8 cellular contexts compared by ENCODE assay signal in genomic region chr1:66929999-66930822, GRCh38. TPM values are rescaled to one million over a fixed set of nuclear protein-coding genes. Genes with fewer than 3 reads are reported as not detected.
DNase-seq lines count a peak whose midpoint lies in the region; ATAC-seq and TF ChIP-seq lines count a peak whose summit lies in the region.

No MANE protein-coding gene starts in this region.

- TF ChIP-seq EP300 in transverse colon (IDR thresholded peaks at IDR 0.05; ENCODE audit: low read depth): no peak

- in situ Hi-C loops in GM13976 (cut with MboI; ENCODE audit: low sequenced_read_pairs, unreplicated experiment): loop anchor here (25.0 kb wide), 1 partner anchor 593 kb away; no protein-coding TSS in a partner anchor
- in situ Hi-C loops in transverse colon (cut with MboI; ENCODE audit: low pct_ligation_motif_present in 1 of 4, low pct_unique_long_range_greater_than_20kb in 1 of 4, low sequenced_read_pairs in 3 of 4): no loop called here

- TF ChIP-seq CTCF in GM13976 (IDR thresholded peaks at IDR 0.05; ENCODE audit: borderline replicate concordance, control extremely low read depth, extremely low read depth, insufficient read depth, missing control alignments): peak; percentile 8
- peak; percentile 20 to 74 (median 48) for TF ChIP-seq CTCF in heart left ventricle (IDR thresholded peaks at IDR 0.05)
- peak in 4 of 5 experiments; percentile 17 to 61 (median 32) for TF ChIP-seq CTCF in transverse colon (IDR thresholded peaks at IDR 0.05)

- DNase-seq in GM13976 (ENCODE audit: low spot score) (peak; percentile 90), NCI-H128 (lab: John Stamatoyannopoulos, UW; ENCODE audit: unreplicated experiment) (peak; percentile 79), SW480 (ENCODE audit: low spot score) (peak; percentile 88), heart left ventricle (peak; percentile 96 to 98 (median 96)), pons (ENCODE audit: low spot score) (peak; percentile 94), transverse colon (peak; percentile 97)

- H3K4me3 ChIP-seq in heart left ventricle (peak overlapping the region; percentile 68 to 86 (median 76)), transverse colon (peak overlapping the region; percentile 69 to 81 (median 76))

- intact Hi-C loops in heart left ventricle (cut with DNase I) (loop anchor here in 4 of 10 donors (5.0 to 10.0 kb wide), 4 partner anchors 122 to 675 kb away; partner anchors contain the start of genes SLC35D1 (in 3 of the 4) and SERBP1 (in 1 of the 4)), transverse colon (cut with DNase I; ENCODE audit: low total_unique reads) (no loop called here)

- ATAC-seq in HG02763 (IDR thresholded peaks at IDR 0.05; ENCODE audit: unreplicated experiment) (peak; percentile 76), heart left ventricle (peak; percentile 74 to 91 (median 86))

- peaks cover 0 to 7% (median 0%) of the 10 kb centered on the region in 9 donors for H3K36me3 ChIP-seq in heart left ventricle
- H3K36me3 ChIP-seq in transverse colon: no peaks in the 10 kb centered on the region

- TF ChIP-seq POLR2A in heart left ventricle (IDR thresholded peaks at IDR 0.05) (peak in 1 of 2 donors; percentile 73), transverse colon (IDR thresholded peaks at IDR 0.05) (peak; percentile 91)

- H3K27ac ChIP-seq in adipose tissue (ENCODE audit: low read depth, low read length) (peak overlapping the region; percentile 98), heart left ventricle (peak overlapping the region; percentile 86 to 98 (median 93)), transverse colon (peak overlapping the region; percentile 96 to 98 (median 96))

- WGBS in adipose tissue, 3 donors: 0 to 1% (median 0%) methylated on average over 67 to 83 of the region's 83 CpGs
- 0 to 1% (median 1%) methylated on average over 26 to 83 of the region's 83 CpGs for WGBS in heart left ventricle, 4 donors
- WGBS in transverse colon (ENCODE audit: low coverage in 1 of 2), 2 donors: 0 to 2% methylated on average over 7 to 52 of the region's 83 CpGs

- H3K4me1 ChIP-seq in heart left ventricle (peaks cover 6 to 72% (median 54%) of the 10 kb centered on the region in 12 donors), transverse colon (peaks cover 20 to 73% (median 50%) of the 10 kb centered on the region in 4 donors)

- H3K27me3 ChIP-seq in heart left ventricle (no peaks in the 10 kb centered on the region), transverse colon (no peaks in the 10 kb centered on the region)

- no peaks in the 10 kb centered on the region for H3K9me3 ChIP-seq in heart left ventricle
- H3K9me3 ChIP-seq in transverse colon: no peaks in the 10 kb centered on the region

RNA-seq across cellular contexts. Expression of gene MIER1, which starts 5.4 kb away (rescaled TPM):
- polyA plus RNA-seq in adipose tissue: 10 to 100 TPM in 1 of 3 donors, 1 to 10 TPM in 2; 4.0 to 23.5 (median 9.9) TPM
- total RNA-seq in heart left ventricle: 10 to 100 TPM; 14.3 to 23.8 (median 19.3) TPM
- 10 to 100 TPM in 1 of 2 donors, 1 to 10 TPM in 1; 7.3 to 10.5 TPM for polyA plus RNA-seq in heart left ventricle
- 10 to 100 TPM; 32.6 to 85.7 (median 65.2) TPM for total RNA-seq in transverse colon

RNA-seq across cellular contexts. Expression of gene DNAI4, which starts 5.6 kb away (rescaled TPM):
- polyA plus RNA-seq in adipose tissue (1 to 10 TPM in 1 of 3 donors, under 1 TPM in 2; 0.83 to 1.1 (median 0.90) TPM), heart left ventricle (1 to 10 TPM in 1 of 2 donors, under 1 TPM in 1; 0.72 to 1.3 TPM)
- total RNA-seq in heart left ventricle (10 to 100 TPM in 5 of 9 donors, 1 to 10 TPM in 4; 4.5 to 18.9 (median 10.5) TPM), transverse colon (10 to 100 TPM in 2 of 4 donors, 1 to 10 TPM in 2; 6.2 to 26.5 (median 16.8) TPM)

Comparison
In these comparisons a context has a peak if more than half of its experiments do, and no peak if none do; other contexts are left out.
1. Peak in every context shown above with its lines: DNase-seq, ATAC-seq, H3K4me3 ChIP-seq and H3K27ac ChIP-seq.